1 cellular context compared by ENCODE assay signal in the genomic region with DNA sequence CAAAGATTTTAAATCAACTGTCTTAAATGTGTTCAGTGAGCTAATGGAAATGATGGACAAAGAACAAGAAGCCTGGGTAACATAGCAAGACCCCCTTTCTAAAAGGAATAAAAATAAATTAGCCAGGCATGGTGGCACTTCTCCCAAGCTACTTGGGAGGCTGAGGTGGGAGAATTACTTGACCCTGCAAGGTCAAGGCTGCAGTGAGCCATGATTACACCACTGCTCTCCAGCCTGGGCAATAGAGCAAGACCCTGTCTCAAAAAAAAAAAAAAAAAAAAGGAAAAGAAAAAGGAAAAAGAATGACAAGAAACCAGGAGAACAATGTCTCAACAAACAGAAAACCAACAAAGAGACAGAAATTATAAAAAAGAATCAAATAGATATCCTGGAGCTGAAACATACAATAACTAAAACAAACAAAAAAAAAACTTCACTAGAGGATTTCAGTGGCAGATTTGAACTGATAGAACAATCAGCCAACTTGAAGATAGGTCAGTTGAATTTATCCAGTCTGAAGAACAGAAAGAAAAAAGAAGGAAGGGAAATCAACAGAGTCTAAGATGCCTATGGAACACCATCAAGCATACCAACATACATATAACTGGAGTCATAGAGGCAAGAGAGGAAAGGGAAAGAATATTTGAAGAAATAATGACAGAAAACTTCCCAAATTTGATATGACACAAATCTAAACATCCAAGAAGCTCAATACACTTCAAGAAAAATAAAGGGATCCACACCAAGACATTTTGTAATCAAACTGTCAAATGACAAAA.
A peak's percentile ranks its signal among the peaks of the same experiment; 100 is the strongest.
TF ChIP-seq lines count a peak whose summit lies in the region.

No MANE protein-coding gene starts in this region.

TF ChIP-seq in K562, 482 proteins besides CTCF, POLR2A, EP300 and RAD21:
- TF ChIP-seq, protein P1, sequence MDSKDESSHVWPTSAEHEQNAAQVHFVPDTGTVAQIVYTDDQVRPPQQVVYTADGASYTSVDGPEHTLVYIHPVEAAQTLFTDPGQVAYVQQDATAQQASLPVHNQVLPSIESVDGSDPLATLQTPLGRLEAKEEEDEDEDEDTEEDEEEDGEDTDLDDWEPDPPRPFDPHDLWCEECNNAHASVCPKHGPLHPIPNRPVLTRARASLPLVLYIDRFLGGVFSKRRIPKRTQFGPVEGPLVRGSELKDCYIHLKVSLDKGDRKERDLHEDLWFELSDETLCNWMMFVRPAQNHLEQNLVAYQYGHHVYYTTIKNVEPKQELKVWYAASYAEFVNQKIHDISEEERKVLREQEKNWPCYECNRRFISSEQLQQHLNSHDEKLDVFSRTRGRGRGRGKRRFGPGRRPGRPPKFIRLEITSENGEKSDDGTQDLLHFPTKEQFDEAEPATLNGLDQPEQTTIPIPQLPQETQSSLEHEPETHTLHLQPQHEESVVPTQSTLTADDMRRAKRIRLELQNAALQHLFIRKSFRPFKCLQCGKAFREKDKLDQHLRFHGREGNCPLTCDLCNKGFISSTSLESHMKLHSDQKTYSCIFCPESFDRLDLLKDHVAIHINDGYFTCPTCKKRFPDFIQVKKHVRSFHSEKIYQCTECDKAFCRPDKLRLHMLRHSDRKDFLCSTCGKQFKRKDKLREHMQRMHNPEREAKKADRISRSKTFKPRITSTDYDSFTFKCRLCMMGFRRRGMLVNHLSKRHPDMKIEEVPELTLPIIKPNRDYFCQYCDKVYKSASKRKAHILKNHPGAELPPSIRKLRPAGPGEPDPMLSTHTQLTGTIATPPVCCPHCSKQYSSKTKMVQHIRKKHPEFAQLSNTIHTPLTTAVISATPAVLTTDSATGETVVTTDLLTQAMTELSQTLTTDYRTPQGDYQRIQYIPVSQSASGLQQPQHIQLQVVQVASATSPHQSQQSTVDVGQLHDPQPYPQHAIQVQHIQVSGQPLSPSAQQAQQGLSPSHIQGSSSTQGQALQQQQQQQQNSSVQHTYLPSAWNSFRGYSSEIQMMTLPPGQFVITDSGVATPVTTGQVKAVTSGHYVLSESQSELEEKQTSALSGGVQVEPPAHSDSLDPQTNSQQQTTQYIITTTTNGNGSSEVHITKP (IDR thresholded peaks at IDR 0.05; ENCODE audit: partially characterized antibody) = no peak
- TF ChIP-seq TCF3 (CRISPR knock-in tag; IDR thresholded peaks at IDR 0.05) (no peak), ZNF121 (CRISPR knock-in tag; conservative IDR thresholded peaks at IDR 0.05) (peak; percentile 77), ZNF174 (CRISPR knock-in tag; IDR thresholded peaks at IDR 0.05) (no peak)
- TF ChIP-seq, protein P2, sequence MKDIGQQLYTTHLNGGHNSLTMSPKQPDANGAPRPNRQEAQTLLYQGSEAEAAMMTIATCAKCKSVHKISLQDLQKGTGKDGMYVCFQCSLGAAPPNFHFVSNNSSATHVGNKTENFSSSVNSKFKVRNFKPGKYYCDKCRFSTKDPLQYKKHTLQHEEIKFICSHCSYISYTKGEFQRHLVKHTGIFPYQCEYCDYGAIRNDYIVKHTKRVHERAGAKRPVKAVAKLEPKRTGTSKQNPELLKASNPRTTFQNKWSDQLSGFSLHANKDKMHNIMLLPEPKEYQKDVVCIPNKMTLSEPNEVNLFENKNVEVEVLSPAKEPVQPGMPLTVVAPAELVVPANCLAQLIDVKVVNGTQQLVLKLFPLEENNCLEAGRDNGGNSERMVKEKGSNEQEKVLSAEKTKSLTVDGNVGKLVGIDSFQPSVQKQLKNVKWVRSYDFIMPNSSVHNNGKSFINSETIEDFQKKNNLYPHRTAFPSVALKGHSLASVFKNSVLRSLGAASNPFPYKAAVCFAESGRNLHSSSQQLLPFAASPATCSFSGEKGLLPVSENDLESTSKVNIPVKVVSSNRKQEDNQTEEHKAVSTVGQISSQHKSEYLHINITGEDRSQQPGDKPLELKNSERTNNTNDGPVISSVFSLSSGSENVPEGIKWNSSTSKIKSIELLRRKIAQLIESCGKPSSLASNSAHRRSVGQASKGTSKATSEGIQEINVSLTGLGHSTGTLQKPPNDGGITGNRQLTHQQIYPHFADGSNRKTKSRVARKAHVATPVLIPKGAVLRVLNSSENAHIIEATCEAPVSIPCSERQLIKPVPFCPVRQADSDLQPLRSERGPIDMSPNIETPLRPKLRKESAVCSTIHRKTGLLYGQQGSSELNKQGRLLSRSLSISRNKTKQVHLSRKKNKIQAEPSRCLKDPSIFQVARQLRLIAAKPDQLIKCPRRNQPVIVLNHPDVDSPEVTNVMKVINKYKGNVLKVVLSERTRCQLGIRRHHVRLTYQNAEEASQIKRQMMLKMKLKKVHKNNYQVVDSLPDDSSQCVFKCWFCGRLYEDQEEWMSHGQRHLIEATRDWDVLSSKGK (CRISPR knock-in tag; IDR thresholded peaks at IDR 0.05) = no peak
